Comparison of ENCODE assay signal across 18 cellular contexts in genomic region chr3:18635215-18635614, GRCh38.
A peak's percentile ranks its signal among the peaks of the same experiment; 100 is the strongest.
DNase-seq lines count a peak whose midpoint lies in the region; ATAC-seq, FAIRE-seq and TF ChIP-seq lines count a peak whose summit lies in the region.
"Had no signal": no experiment of that assay in that cellular context is flagged by ENCODE, and none has a peak within 500 bp of the region (broad histone marks: within the 10 kb centered on the region; RNA-seq: fewer than 3 reads in every experiment).

No MANE protein-coding gene starts in this region.

- H3K36me3 ChIP-seq in OCI-LY7 (ENCODE audit: insufficient read depth, low read length) (no peaks in the 10 kb centered on the region), hepatocyte (replicated peaks; ENCODE audit: insufficient read depth, low read depth) (no peaks in the 10 kb centered on the region), pancreas (no peaks in the 10 kb centered on the region)
- H3K36me3 ChIP-seq: HAP-1 had no signal

- no TSS peak for BruUV-seq in OCI-LY7 (replicated peaks; lab: Mats Ljungman, UMichigan)

- intact Hi-C loops in OCI-LY7 (cut with micrococcal nuclease; ENCODE audit: unreplicated experiment) (no loop called here), pancreas (cut with DNase I) (no loop called here)

- H3K79me2 ChIP-seq in OCI-LY7 (ENCODE audit: insufficient read depth, low read depth, low read length) (no peaks in the 10 kb centered on the region), hepatocyte (no peaks in the 10 kb centered on the region)

- H3K27ac ChIP-seq in OCI-LY7 (ENCODE audit: low read depth, low read length, poor library complexity, severe bottlenecking) (no peak overlapping the region), hepatocyte (peak overlapping the region; percentile 41), pancreas (no peak overlapping the region)

- H3K4me2 ChIP-seq in OCI-LY7 (ENCODE audit: low read length) (no peak overlapping the region), hepatocyte (peak overlapping the region; percentile 29)

- CTCF ChIA-PET in OCI-LY7 (lab: Charles Lee; ENCODE audit: unreplicated experiment), result no interaction called here

- DNase-seq in HT-29 (ENCODE audit: low spot score) (peak; percentile 49), OCI-LY7 (ENCODE audit: low spot score) (no peak), hepatocyte (ENCODE audit: low spot score) (no peak), pancreas (no peak), NOMO-1 treated with DMSO at 0.1 percent for 48 hours (lab: John Stamatoyannopoulos, UW; ENCODE audit: unreplicated experiment) (no peak), RKO (ENCODE audit: low spot score) (no peak), COLO668 (lab: John Stamatoyannopoulos, UW; ENCODE audit: unreplicated experiment) (no peak)
- DNase-seq: C1 segment of cervical spinal cord; CD4-positive, alpha-beta memory T cell; COR-L47; DND-41; GDM1 had no signal

- H3K9me3 ChIP-seq in OCI-LY7 (ENCODE audit: low read length) (no peaks in the 10 kb centered on the region), hepatocyte (ENCODE audit: low read depth) (no peaks in the 10 kb centered on the region), pancreas (no peaks in the 10 kb centered on the region)
- H3K9me3 ChIP-seq: HAP-1 had no signal

- H3K27me3 ChIP-seq in hepatocyte (no peaks in the 10 kb centered on the region), pancreas (no peaks in the 10 kb centered on the region)

- TF ChIP-seq CTCF in OCI-LY7 (conservative IDR thresholded peaks at IDR 0.05; ENCODE audit: low read length), result no peak
- no peak for TF ChIP-seq CTCF in hepatocyte (IDR thresholded peaks at IDR 0.05; ENCODE audit: poor library complexity)
- no peak for TF ChIP-seq CTCF in pancreas (IDR thresholded peaks at IDR 0.05)

- no peak overlapping the region for H3K4me3 ChIP-seq in OCI-LY7 (ENCODE audit: low read depth, low read length, poor library complexity, severe bottlenecking)
- no peak overlapping the region for H3K4me3 ChIP-seq in hepatocyte
- no peak overlapping the region for H3K4me3 ChIP-seq in pancreas
- H3K4me3 ChIP-seq: HAP-1 had no signal

- H3K9me2 ChIP-seq in OCI-LY7 (ENCODE audit: insufficient read depth, low read length) (no peaks in the 10 kb centered on the region), hepatocyte (replicated peaks; ENCODE audit: insufficient read depth) (no peaks in the 10 kb centered on the region)

- no peak for ATAC-seq in pancreas
- ATAC-seq: HepG2 had no signal

- POLR2A ChIA-PET in OCI-LY7 (lab: Charles Lee), result interaction anchor here (0.6 kb wide), 1 partner anchor 139 kb away, joined by 4 read pairs; no protein-coding TSS in a partner anchor

- no peaks in the 10 kb centered on the region for H4K20me1 ChIP-seq in OCI-LY7 (ENCODE audit: insufficient read depth, low read length)
- no peaks in the 10 kb centered on the region for H4K20me1 ChIP-seq in hepatocyte (ENCODE audit: insufficient read depth, poor library complexity, severe bottlenecking)

- H3K4me1 ChIP-seq in OCI-LY7 (ENCODE audit: insufficient read depth, low read length, poor library complexity, severe bottlenecking) (no peaks in the 10 kb centered on the region), hepatocyte (ENCODE audit: insufficient read depth) (peaks cover 4% of the 10 kb centered on the region), pancreas (no peaks in the 10 kb centered on the region)
- H3K4me1 ChIP-seq: HAP-1 had no signal

- WGBS in hepatocyte (ENCODE audit: low lambda C conversion rate, missing lambda C conversion rate), result 39% methylated on average over 3 of the region's 3 CpGs
- 65 to 72% methylated on average over 3 of the region's 3 CpGs for WGBS in pancreas, 2 donors

- H2AFZ ChIP-seq in OCI-LY7 (ENCODE audit: low read length), result peak overlapping the region; percentile 6; the same call in 1 of the 2 replicates
- peak overlapping the region; percentile 7 for H2AFZ ChIP-seq in hepatocyte

- peak; percentile 32 for FAIRE-seq in pancreas (lab: Jason Lieb, UNC)
- FAIRE-seq: A204.1, GM12892, H1, HepG2, HTR-8/SVneo had no signal
